Comparison of ENCODE assay signal across 1 cellular context in the genomic region with DNA sequence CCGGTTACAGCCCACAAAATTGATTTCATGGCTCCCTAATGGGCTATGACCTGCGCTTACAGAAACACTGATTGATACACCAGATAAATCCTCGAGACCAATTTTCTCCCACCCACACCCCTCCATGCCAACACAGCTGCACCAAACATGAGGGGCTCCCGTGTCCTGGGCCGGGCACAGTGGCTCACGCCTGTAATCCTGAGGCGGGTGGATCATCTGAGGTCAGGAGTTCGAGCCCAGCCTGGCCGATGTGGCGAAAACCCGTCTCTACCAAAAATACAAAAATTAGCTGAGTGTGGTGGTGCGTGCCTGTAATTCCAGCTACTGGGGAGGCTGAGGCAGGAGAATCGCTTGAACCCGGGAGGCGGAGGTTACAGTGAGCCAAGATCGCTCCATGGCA. TPM values are rescaled to one million over a fixed set of nuclear protein-coding genes. Genes with fewer than 3 reads are reported as not detected.
"Had no signal": no experiment of that assay in that cellular context is flagged by ENCODE, and none has a peak within 500 bp of the region (broad histone marks: within the 10 kb centered on the region; RNA-seq: fewer than 3 reads in every experiment).

No MANE protein-coding gene starts in this region.

RNA-seq across cellular contexts. Expression of a gene that starts 27.1 kb away (rescaled TPM):
- total RNA-seq: subcutaneous adipose tissue had no signal
